Comparison of ENCODE assay signal across 1 cellular context in genomic region chr6:95577317-95578105, GRCh38.
A peak's percentile ranks its signal among the peaks of the same experiment; 100 is the strongest.
TF ChIP-seq lines count a peak whose summit lies in the region.

Gene MANEA (plus strand): TSS chr6:95577535. CDS start chr6:95586440, 8,905 bp downstream.

TF ChIP-seq in GM12878, 131 proteins besides CTCF, POLR2A, EP300 and RAD21 (continued from another document and continues in another):
- TF ChIP-seq, protein P1, sequence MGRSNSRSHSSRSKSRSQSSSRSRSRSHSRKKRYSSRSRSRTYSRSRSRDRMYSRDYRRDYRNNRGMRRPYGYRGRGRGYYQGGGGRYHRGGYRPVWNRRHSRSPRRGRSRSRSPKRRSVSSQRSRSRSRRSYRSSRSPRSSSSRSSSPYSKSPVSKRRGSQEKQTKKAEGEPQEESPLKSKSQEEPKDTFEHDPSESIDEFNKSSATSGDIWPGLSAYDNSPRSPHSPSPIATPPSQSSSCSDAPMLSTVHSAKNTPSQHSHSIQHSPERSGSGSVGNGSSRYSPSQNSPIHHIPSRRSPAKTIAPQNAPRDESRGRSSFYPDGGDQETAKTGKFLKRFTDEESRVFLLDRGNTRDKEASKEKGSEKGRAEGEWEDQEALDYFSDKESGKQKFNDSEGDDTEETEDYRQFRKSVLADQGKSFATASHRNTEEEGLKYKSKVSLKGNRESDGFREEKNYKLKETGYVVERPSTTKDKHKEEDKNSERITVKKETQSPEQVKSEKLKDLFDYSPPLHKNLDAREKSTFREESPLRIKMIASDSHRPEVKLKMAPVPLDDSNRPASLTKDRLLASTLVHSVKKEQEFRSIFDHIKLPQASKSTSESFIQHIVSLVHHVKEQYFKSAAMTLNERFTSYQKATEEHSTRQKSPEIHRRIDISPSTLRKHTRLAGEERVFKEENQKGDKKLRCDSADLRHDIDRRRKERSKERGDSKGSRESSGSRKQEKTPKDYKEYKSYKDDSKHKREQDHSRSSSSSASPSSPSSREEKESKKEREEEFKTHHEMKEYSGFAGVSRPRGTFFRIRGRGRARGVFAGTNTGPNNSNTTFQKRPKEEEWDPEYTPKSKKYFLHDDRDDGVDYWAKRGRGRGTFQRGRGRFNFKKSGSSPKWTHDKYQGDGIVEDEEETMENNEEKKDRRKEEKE (IDR thresholded peaks at IDR 0.05): no peak
- TF ChIP-seq, protein P2, sequence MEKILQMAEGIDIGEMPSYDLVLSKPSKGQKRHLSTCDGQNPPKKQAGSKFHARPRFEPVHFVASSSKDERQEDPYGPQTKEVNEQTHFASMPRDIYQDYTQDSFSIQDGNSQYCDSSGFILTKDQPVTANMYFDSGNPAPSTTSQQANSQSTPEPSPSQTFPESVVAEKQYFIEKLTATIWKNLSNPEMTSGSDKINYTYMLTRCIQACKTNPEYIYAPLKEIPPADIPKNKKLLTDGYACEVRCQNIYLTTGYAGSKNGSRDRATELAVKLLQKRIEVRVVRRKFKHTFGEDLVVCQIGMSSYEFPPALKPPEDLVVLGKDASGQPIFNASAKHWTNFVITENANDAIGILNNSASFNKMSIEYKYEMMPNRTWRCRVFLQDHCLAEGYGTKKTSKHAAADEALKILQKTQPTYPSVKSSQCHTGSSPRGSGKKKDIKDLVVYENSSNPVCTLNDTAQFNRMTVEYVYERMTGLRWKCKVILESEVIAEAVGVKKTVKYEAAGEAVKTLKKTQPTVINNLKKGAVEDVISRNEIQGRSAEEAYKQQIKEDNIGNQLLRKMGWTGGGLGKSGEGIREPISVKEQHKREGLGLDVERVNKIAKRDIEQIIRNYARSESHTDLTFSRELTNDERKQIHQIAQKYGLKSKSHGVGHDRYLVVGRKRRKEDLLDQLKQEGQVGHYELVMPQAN (conservative IDR thresholded peaks at IDR 0.05): no peak
- TF ChIP-seq, protein P3, sequence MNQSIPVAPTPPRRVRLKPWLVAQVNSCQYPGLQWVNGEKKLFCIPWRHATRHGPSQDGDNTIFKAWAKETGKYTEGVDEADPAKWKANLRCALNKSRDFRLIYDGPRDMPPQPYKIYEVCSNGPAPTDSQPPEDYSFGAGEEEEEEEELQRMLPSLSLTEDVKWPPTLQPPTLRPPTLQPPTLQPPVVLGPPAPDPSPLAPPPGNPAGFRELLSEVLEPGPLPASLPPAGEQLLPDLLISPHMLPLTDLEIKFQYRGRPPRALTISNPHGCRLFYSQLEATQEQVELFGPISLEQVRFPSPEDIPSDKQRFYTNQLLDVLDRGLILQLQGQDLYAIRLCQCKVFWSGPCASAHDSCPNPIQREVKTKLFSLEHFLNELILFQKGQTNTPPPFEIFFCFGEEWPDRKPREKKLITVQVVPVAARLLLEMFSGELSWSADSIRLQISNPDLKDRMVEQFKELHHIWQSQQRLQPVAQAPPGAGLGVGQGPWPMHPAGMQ (IDR thresholded peaks at IDR 0.05; ENCODE audit: borderline replicate concordance): no peak
- no peak for TF ChIP-seq ZNF274 (IDR thresholded peaks at IDR 0.05; ENCODE audit: insufficient read depth, insufficient read length)
- TF ChIP-seq SUPT20H (IDR thresholded peaks at IDR 0.05; ENCODE audit: borderline replicate concordance, control insufficient read depth, low read depth, low read length): no peak
- no peak for TF ChIP-seq NBN (IDR thresholded peaks at IDR 0.05)
- TF ChIP-seq SIX5 (IDR thresholded peaks at IDR 0.05; ENCODE audit: low read depth, low read length, severe bottlenecking): no peak
- TF ChIP-seq PKNOX1 (IDR thresholded peaks at IDR 0.05): peak; percentile 71
- no peak for TF ChIP-seq ZNF384 (IDR thresholded peaks at IDR 0.05; ENCODE audit: borderline replicate concordance, low read depth, low read length)
- no peak for TF ChIP-seq BMI1 (IDR thresholded peaks at IDR 0.05; ENCODE audit: borderline replicate concordance)
- no peak for TF ChIP-seq SMC3 (IDR thresholded peaks at IDR 0.05; ENCODE audit: borderline replicate concordance, low read length)
- no peak; a peak in 1 of 4 replicates for TF ChIP-seq IKZF2 (IDR thresholded peaks at IDR 0.05)
- TF ChIP-seq NFYA (IDR thresholded peaks at IDR 0.05; ENCODE audit: borderline replicate concordance, low read depth, low read length): no peak
- TF ChIP-seq FOXM1 (IDR thresholded peaks at IDR 0.05; ENCODE audit: low read depth, low read length): no peak
- TF ChIP-seq DPF2 (IDR thresholded peaks at IDR 0.05): peak; percentile 49; the same call in 1 of the 2 replicates
- peak; percentile 98 for TF ChIP-seq NR2F1 (conservative IDR thresholded peaks at IDR 0.05)
- TF ChIP-seq, protein P4, sequence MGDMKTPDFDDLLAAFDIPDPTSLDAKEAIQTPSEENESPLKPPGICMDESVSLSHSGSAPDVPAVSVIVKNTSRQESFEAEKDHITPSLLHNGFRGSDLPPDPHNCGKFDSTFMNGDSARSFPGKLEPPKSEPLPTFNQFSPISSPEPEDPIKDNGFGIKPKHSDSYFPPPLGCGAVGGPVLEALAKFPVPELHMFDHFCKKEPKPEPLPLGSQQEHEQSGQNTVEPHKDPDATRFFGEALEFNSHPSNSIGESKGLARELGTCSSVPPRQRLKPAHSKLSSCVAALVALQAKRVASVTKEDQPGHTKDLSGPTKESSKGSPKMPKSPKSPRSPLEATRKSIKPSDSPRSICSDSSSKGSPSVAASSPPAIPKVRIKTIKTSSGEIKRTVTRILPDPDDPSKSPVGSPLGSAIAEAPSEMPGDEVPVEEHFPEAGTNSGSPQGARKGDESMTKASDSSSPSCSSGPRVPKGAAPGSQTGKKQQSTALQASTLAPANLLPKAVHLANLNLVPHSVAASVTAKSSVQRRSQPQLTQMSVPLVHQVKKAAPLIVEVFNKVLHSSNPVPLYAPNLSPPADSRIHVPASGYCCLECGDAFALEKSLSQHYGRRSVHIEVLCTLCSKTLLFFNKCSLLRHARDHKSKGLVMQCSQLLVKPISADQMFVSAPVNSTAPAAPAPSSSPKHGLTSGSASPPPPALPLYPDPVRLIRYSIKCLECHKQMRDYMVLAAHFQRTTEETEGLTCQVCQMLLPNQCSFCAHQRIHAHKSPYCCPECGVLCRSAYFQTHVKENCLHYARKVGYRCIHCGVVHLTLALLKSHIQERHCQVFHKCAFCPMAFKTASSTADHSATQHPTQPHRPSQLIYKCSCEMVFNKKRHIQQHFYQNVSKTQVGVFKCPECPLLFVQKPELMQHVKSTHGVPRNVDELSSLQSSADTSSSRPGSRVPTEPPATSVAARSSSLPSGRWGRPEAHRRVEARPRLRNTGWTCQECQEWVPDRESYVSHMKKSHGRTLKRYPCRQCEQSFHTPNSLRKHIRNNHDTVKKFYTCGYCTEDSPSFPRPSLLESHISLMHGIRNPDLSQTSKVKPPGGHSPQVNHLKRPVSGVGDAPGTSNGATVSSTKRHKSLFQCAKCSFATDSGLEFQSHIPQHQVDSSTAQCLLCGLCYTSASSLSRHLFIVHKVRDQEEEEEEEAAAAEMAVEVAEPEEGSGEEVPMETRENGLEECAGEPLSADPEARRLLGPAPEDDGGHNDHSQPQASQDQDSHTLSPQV (IDR thresholded peaks at IDR 0.05): 0 out of 2 replicates have a peak, but pooled peaks have one; percentile 44
- TF ChIP-seq, protein P5, sequence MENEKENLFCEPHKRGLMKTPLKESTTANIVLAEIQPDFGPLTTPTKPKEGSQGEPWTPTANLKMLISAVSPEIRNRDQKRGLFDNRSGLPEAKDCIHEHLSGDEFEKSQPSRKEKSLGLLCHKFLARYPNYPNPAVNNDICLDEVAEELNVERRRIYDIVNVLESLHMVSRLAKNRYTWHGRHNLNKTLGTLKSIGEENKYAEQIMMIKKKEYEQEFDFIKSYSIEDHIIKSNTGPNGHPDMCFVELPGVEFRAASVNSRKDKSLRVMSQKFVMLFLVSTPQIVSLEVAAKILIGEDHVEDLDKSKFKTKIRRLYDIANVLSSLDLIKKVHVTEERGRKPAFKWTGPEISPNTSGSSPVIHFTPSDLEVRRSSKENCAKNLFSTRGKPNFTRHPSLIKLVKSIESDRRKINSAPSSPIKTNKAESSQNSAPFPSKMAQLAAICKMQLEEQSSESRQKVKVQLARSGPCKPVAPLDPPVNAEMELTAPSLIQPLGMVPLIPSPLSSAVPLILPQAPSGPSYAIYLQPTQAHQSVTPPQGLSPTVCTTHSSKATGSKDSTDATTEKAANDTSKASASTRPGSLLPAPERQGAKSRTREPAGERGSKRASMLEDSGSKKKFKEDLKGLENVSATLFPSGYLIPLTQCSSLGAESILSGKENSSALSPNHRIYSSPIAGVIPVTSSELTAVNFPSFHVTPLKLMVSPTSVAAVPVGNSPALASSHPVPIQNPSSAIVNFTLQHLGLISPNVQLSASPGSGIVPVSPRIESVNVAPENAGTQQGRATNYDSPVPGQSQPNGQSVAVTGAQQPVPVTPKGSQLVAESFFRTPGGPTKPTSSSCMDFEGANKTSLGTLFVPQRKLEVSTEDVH (IDR thresholded peaks at IDR 0.05; ENCODE audit: low read depth, partially characterized antibody): no peak
- TF ChIP-seq BHLHE40 (IDR thresholded peaks at IDR 0.05; ENCODE audit: borderline replicate concordance in 1 of 2, low read depth in 2 of 2, low read length in 1 of 2): peak in 1 of 2 experiments; percentile 65; a peak in 2 of 4 replicates
- no peak for TF ChIP-seq ZZZ3 (IDR thresholded peaks at IDR 0.05; ENCODE audit: control insufficient read depth, insufficient read length, low read depth)
- TF ChIP-seq, protein P6, sequence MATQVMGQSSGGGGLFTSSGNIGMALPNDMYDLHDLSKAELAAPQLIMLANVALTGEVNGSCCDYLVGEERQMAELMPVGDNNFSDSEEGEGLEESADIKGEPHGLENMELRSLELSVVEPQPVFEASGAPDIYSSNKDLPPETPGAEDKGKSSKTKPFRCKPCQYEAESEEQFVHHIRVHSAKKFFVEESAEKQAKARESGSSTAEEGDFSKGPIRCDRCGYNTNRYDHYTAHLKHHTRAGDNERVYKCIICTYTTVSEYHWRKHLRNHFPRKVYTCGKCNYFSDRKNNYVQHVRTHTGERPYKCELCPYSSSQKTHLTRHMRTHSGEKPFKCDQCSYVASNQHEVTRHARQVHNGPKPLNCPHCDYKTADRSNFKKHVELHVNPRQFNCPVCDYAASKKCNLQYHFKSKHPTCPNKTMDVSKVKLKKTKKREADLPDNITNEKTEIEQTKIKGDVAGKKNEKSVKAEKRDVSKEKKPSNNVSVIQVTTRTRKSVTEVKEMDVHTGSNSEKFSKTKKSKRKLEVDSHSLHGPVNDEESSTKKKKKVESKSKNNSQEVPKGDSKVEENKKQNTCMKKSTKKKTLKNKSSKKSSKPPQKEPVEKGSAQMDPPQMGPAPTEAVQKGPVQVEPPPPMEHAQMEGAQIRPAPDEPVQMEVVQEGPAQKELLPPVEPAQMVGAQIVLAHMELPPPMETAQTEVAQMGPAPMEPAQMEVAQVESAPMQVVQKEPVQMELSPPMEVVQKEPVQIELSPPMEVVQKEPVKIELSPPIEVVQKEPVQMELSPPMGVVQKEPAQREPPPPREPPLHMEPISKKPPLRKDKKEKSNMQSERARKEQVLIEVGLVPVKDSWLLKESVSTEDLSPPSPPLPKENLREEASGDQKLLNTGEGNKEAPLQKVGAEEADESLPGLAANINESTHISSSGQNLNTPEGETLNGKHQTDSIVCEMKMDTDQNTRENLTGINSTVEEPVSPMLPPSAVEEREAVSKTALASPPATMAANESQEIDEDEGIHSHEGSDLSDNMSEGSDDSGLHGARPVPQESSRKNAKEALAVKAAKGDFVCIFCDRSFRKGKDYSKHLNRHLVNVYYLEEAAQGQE (IDR thresholded peaks at IDR 0.05; ENCODE audit: low read depth, low read length): no peak
- TF ChIP-seq PML (IDR thresholded peaks at IDR 0.05; ENCODE audit: low read length): 0 out of 2 replicates have a peak, but pooled peaks have one; percentile 57
- TF ChIP-seq GATAD2B (conservative IDR thresholded peaks at IDR 0.05; ENCODE audit: low read depth): peak; percentile 82; the same call in 1 of the 2 replicates
- TF ChIP-seq BCL11A (IDR thresholded peaks at IDR 0.05; ENCODE audit: low read depth, low read length): no peak
- TF ChIP-seq USF1 (IDR thresholded peaks at IDR 0.05; ENCODE audit: borderline replicate concordance, extremely low read length, insufficient read depth, low read depth, low read length): peak; percentile 27
- TF ChIP-seq E2F4 (IDR thresholded peaks at IDR 0.05; ENCODE audit: low read depth, low read length): no peak
- 0 out of 2 replicates have a peak, but pooled peaks have one; percentile 23 for TF ChIP-seq SMARCA5 (IDR thresholded peaks at IDR 0.05)
- TF ChIP-seq, protein P7, sequence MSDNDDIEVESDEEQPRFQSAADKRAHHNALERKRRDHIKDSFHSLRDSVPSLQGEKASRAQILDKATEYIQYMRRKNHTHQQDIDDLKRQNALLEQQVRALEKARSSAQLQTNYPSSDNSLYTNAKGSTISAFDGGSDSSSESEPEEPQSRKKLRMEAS (IDR thresholded peaks at IDR 0.05; ENCODE audit: low read depth, low read length): peak; percentile 67; the same call in 1 of the 2 replicates
- TF ChIP-seq RUNX3 (IDR thresholded peaks at IDR 0.05; ENCODE audit: low read length): peak; percentile 36; the same call in 1 of the 2 replicates
- no peak for TF ChIP-seq RFX5 (IDR thresholded peaks at IDR 0.05; ENCODE audit: low read depth, low read length)
- no peak for TF ChIP-seq TCF12 (IDR thresholded peaks at IDR 0.05; ENCODE audit: low read depth, low read length)
- no peak for TF ChIP-seq POLR2AphosphoS2 (IDR thresholded peaks at IDR 0.05; ENCODE audit: low read depth, low read length)
- TF ChIP-seq TBL1XR1 (IDR thresholded peaks at IDR 0.05; ENCODE audit: low read depth, low read length): no peak
- TF ChIP-seq RBBP5 (conservative IDR thresholded peaks at IDR 0.05): 0 out of 2 replicates have a peak, but pooled peaks have one; percentile 45
- peak; percentile 49; the same call in 1 of the 2 replicates for TF ChIP-seq HDGF (IDR thresholded peaks at IDR 0.05)
